1 cellular context compared by ENCODE assay signal in the genomic region with DNA sequence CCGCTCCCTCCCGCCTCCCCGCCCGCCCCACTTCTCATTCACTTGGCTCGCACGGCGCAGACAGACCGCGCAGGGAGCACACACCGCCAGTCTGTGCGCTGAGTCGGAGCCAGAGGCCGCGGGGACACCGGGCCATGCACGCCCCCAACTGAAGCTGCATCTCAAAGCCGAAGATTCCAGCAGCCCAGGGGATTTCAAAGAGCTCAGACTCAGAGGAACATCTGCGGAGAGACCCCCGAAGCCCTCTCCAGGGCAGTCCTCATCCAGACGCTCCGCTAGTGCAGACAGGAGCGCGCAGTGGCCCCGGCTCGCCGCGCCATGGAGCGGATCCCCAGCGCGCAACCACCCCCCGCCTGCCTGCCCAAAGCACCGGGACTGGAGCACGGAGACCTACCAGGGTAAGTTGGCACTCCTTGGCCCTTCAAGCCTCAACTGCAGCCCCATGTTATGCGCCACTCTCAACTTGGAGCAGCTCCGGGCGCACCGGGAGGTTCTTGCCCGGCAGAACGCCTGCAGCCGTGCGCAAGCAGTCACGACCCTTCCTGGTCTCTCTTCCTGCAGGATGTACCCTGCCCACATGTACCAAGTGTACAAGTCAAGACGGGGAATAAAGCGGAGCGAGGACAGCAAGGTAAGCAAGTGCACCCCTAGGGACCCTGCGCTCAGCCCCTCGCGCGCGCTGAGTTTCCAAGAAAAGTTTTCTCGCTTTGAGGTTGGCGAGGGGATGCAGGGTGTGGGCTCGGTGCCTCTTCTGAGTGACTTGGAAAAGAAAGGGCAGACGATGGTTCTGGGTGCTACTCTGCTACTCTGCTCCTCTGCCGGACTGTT.
TF ChIP-seq lines count a peak whose summit lies in the region.

A gene (plus strand): TSS at position 37 of the 828 bp plus-strand sequence. CDS start 282 bp downstream, at position 319.

TF ChIP-seq in HepG2, 621 proteins besides CTCF, POLR2A, EP300 and RAD21 (continued from another document and continues in another):
- TF ChIP-seq, protein P1, sequence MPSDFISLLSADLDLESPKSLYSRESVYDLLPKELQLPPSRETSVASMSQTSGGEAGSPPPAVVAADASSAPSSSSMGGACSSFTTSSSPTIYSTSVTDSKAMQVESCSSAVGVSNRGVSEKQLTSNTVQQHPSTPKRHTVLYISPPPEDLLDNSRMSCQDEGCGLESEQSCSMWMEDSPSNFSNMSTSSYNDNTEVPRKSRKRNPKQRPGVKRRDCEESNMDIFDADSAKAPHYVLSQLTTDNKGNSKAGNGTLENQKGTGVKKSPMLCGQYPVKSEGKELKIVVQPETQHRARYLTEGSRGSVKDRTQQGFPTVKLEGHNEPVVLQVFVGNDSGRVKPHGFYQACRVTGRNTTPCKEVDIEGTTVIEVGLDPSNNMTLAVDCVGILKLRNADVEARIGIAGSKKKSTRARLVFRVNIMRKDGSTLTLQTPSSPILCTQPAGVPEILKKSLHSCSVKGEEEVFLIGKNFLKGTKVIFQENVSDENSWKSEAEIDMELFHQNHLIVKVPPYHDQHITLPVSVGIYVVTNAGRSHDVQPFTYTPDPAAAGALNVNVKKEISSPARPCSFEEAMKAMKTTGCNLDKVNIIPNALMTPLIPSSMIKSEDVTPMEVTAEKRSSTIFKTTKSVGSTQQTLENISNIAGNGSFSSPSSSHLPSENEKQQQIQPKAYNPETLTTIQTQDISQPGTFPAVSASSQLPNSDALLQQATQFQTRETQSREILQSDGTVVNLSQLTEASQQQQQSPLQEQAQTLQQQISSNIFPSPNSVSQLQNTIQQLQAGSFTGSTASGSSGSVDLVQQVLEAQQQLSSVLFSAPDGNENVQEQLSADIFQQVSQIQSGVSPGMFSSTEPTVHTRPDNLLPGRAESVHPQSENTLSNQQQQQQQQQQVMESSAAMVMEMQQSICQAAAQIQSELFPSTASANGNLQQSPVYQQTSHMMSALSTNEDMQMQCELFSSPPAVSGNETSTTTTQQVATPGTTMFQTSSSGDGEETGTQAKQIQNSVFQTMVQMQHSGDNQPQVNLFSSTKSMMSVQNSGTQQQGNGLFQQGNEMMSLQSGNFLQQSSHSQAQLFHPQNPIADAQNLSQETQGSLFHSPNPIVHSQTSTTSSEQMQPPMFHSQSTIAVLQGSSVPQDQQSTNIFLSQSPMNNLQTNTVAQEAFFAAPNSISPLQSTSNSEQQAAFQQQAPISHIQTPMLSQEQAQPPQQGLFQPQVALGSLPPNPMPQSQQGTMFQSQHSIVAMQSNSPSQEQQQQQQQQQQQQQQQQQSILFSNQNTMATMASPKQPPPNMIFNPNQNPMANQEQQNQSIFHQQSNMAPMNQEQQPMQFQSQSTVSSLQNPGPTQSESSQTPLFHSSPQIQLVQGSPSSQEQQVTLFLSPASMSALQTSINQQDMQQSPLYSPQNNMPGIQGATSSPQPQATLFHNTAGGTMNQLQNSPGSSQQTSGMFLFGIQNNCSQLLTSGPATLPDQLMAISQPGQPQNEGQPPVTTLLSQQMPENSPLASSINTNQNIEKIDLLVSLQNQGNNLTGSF (CRISPR knock-in tag; IDR thresholded peaks at IDR 0.05) = peak; percentile 87; the same call in 1 of the 2 replicates
- peak; percentile 34; the same call in 1 of the 2 replicates for TF ChIP-seq FOXC1 (CRISPR knock-in tag; IDR thresholded peaks at IDR 0.05; ENCODE audit: borderline replicate concordance)
- TF ChIP-seq, protein P2, sequence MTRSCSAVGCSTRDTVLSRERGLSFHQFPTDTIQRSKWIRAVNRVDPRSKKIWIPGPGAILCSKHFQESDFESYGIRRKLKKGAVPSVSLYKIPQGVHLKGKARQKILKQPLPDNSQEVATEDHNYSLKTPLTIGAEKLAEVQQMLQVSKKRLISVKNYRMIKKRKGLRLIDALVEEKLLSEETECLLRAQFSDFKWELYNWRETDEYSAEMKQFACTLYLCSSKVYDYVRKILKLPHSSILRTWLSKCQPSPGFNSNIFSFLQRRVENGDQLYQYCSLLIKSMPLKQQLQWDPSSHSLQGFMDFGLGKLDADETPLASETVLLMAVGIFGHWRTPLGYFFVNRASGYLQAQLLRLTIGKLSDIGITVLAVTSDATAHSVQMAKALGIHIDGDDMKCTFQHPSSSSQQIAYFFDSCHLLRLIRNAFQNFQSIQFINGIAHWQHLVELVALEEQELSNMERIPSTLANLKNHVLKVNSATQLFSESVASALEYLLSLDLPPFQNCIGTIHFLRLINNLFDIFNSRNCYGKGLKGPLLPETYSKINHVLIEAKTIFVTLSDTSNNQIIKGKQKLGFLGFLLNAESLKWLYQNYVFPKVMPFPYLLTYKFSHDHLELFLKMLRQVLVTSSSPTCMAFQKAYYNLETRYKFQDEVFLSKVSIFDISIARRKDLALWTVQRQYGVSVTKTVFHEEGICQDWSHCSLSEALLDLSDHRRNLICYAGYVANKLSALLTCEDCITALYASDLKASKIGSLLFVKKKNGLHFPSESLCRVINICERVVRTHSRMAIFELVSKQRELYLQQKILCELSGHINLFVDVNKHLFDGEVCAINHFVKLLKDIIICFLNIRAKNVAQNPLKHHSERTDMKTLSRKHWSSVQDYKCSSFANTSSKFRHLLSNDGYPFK (CRISPR knock-in tag; IDR thresholded peaks at IDR 0.05; ENCODE audit: borderline replicate concordance) = peak; percentile 46; the same call in 1 of the 2 replicates
- TF ChIP-seq, protein P3, sequence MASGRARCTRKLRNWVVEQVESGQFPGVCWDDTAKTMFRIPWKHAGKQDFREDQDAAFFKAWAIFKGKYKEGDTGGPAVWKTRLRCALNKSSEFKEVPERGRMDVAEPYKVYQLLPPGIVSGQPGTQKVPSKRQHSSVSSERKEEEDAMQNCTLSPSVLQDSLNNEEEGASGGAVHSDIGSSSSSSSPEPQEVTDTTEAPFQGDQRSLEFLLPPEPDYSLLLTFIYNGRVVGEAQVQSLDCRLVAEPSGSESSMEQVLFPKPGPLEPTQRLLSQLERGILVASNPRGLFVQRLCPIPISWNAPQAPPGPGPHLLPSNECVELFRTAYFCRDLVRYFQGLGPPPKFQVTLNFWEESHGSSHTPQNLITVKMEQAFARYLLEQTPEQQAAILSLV (CRISPR knock-in tag; IDR thresholded peaks at IDR 0.05; ENCODE audit: borderline replicate concordance) = 0 out of 2 replicates have a peak, but pooled peaks have one; percentile 51
- TF ChIP-seq ZNF317 (CRISPR knock-in tag; IDR thresholded peaks at IDR 0.05) = 0 out of 2 replicates have a peak, but pooled peaks have one; percentile 65
- no peak; the same call in 1 of the 2 replicates for TF ChIP-seq ZNF563 (CRISPR knock-in tag; IDR thresholded peaks at IDR 0.05)
- no peak for TF ChIP-seq ZNF761 (CRISPR knock-in tag; conservative IDR thresholded peaks at IDR 0.05)
- TF ChIP-seq KMT2B (CRISPR knock-in tag; IDR thresholded peaks at IDR 0.05) = 0 out of 2 replicates have a peak, but pooled peaks have one; percentile 15
- TF ChIP-seq TAF1 (CRISPR knock-in tag; IDR thresholded peaks at IDR 0.05) = peak; percentile 82
- TF ChIP-seq SAP130 (CRISPR knock-in tag; IDR thresholded peaks at IDR 0.05; ENCODE audit: low read depth) = peak; percentile 62
- no peak for TF ChIP-seq POLR2AphosphoS2 (IDR thresholded peaks at IDR 0.05; ENCODE audit: low read depth, low read length)
- TF ChIP-seq ZNF749 (CRISPR knock-in tag; IDR thresholded peaks at IDR 0.05; ENCODE audit: borderline replicate concordance) = no peak
- 0 out of 2 replicates have a peak, but pooled peaks have one; percentile 70 for TF ChIP-seq TP53 (CRISPR knock-in tag; conservative IDR thresholded peaks at IDR 0.05)
- TF ChIP-seq, protein P4, sequence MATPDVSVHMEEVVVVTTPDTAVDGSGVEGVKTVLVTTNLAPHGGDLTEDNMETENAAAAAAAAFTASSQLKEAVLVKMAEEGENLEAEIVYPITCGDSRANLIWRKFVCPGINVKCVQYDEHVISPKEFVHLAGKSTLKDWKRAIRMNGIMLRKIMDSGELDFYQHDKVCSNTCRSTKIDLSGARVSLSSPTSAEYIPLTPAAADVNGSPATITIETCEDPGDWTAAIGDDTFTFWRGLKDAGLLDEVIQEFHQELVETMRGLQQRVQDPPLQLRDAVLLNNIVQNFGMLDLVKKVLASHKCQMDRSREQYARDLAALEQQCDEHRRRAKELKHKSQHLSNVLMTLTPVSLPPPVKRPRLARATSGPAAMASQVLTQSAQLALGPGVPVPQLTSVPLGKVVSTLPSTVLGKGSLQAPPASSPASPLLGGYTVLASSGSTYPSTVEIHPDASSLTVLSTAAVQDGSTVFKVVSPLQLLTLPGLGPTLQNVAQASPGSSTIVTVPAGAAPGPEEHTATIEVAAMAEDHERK (CRISPR knock-in tag; IDR thresholded peaks at IDR 0.05; ENCODE audit: low read depth) = no peak
- peak; percentile 20; the same call in 1 of the 2 replicates for TF ChIP-seq ZNF350 (CRISPR knock-in tag; IDR thresholded peaks at IDR 0.05; ENCODE audit: borderline replicate concordance, low read depth)
- TF ChIP-seq, protein P5, sequence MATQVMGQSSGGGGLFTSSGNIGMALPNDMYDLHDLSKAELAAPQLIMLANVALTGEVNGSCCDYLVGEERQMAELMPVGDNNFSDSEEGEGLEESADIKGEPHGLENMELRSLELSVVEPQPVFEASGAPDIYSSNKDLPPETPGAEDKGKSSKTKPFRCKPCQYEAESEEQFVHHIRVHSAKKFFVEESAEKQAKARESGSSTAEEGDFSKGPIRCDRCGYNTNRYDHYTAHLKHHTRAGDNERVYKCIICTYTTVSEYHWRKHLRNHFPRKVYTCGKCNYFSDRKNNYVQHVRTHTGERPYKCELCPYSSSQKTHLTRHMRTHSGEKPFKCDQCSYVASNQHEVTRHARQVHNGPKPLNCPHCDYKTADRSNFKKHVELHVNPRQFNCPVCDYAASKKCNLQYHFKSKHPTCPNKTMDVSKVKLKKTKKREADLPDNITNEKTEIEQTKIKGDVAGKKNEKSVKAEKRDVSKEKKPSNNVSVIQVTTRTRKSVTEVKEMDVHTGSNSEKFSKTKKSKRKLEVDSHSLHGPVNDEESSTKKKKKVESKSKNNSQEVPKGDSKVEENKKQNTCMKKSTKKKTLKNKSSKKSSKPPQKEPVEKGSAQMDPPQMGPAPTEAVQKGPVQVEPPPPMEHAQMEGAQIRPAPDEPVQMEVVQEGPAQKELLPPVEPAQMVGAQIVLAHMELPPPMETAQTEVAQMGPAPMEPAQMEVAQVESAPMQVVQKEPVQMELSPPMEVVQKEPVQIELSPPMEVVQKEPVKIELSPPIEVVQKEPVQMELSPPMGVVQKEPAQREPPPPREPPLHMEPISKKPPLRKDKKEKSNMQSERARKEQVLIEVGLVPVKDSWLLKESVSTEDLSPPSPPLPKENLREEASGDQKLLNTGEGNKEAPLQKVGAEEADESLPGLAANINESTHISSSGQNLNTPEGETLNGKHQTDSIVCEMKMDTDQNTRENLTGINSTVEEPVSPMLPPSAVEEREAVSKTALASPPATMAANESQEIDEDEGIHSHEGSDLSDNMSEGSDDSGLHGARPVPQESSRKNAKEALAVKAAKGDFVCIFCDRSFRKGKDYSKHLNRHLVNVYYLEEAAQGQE (IDR thresholded peaks at IDR 0.05; ENCODE audit: borderline replicate concordance in 1 of 2, low read depth in 1 of 2, low read length in 2 of 2) = peak in 1 of 2 experiments; percentile 70; a peak in 1 of 4 replicates
- peak; percentile 75; the same call in 1 of the 2 replicates for TF ChIP-seq ZNF354B (CRISPR knock-in tag; IDR thresholded peaks at IDR 0.05)
- 0 out of 2 replicates have a peak, but pooled peaks have one; percentile 5 for TF ChIP-seq SP5 (CRISPR knock-in tag; IDR thresholded peaks at IDR 0.05; ENCODE audit: borderline replicate concordance, low read depth)
- peak; percentile 87 for TF ChIP-seq JARID2 (CRISPR knock-in tag; IDR thresholded peaks at IDR 0.05; ENCODE audit: insufficient replicate concordance)
- TF ChIP-seq ZFP37 (CRISPR knock-in tag; IDR thresholded peaks at IDR 0.05; ENCODE audit: borderline replicate concordance) = peak; percentile 65
- peak; percentile 53 for TF ChIP-seq HNRNPLL (IDR thresholded peaks at IDR 0.05; ENCODE audit: low read depth, low read length, poor library complexity, severe bottlenecking)
- 0 out of 2 replicates have a peak, but pooled peaks have one; percentile 12 for TF ChIP-seq ZNF839 (CRISPR knock-in tag; IDR thresholded peaks at IDR 0.05; ENCODE audit: borderline replicate concordance)
- TF ChIP-seq, protein P6, sequence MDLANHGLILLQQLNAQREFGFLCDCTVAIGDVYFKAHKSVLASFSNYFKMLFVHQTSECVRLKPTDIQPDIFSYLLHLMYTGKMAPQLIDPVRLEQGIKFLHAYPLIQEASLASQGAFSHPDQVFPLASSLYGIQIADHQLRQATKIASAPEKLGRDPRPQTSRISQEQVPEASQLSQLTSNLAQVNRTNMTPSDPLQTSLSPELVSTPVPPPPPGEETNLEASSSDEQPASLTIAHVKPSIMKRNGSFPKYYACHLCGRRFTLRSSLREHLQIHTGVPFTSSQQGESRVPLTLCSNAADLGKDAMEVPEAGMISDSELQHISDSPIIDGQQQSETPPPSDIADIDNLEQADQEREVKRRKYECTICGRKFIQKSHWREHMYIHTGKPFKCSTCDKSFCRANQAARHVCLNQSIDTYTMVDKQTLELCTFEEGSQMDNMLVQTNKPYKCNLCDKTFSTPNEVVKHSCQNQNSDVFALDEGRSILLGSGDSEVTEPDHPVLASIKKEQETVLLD (CRISPR knock-in tag; IDR thresholded peaks at IDR 0.05; ENCODE audit: low read depth) = 0 out of 2 replicates have a peak, but pooled peaks have one; percentile 28
- TF ChIP-seq ZNF605 (CRISPR knock-in tag; IDR thresholded peaks at IDR 0.05) = no peak
- TF ChIP-seq, protein P7, sequence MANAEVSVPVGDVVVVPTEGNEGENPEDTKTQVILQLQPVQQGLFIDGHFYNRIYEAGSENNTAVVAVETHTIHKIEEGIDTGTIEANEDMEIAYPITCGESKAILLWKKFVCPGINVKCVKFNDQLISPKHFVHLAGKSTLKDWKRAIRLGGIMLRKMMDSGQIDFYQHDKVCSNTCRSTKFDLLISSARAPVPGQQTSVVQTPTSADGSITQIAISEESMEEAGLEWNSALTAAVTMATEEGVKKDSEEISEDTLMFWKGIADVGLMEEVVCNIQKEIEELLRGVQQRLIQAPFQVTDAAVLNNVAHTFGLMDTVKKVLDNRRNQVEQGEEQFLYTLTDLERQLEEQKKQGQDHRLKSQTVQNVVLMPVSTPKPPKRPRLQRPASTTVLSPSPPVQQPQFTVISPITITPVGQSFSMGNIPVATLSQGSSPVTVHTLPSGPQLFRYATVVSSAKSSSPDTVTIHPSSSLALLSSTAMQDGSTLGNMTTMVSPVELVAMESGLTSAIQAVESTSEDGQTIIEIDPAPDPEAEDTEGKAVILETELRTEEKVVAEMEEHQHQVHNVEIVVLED (CRISPR knock-in tag; IDR thresholded peaks at IDR 0.05; ENCODE audit: borderline replicate concordance) = 0 out of 2 replicates have a peak, but pooled peaks have one; percentile 30
- TF ChIP-seq CENPX (CRISPR knock-in tag; IDR thresholded peaks at IDR 0.05) = no peak
- TF ChIP-seq ZFP36 (IDR thresholded peaks at IDR 0.05; ENCODE audit: borderline replicate concordance, low read depth, low read length, partially characterized antibody) = no peak
- 0 out of 2 replicates have a peak, but pooled peaks have one; percentile 62 for TF ChIP-seq MAF1 (CRISPR knock-in tag; IDR thresholded peaks at IDR 0.05; ENCODE audit: borderline replicate concordance)
- TF ChIP-seq MED1 (CRISPR knock-in tag; IDR thresholded peaks at IDR 0.05) = peak; percentile 86
- TF ChIP-seq, protein P8, sequence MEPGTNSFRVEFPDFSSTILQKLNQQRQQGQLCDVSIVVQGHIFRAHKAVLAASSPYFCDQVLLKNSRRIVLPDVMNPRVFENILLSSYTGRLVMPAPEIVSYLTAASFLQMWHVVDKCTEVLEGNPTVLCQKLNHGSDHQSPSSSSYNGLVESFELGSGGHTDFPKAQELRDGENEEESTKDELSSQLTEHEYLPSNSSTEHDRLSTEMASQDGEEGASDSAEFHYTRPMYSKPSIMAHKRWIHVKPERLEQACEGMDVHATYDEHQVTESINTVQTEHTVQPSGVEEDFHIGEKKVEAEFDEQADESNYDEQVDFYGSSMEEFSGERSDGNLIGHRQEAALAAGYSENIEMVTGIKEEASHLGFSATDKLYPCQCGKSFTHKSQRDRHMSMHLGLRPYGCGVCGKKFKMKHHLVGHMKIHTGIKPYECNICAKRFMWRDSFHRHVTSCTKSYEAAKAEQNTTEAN (CRISPR knock-in tag; conservative IDR thresholded peaks at IDR 0.05) = peak; percentile 61
